2 cellular contexts compared by ENCODE assay signal in genomic region chr2:238230699-238231098, GRCh38.
TF ChIP-seq lines count a peak whose summit lies in the region.

No MANE protein-coding gene starts in this region.

TF ChIP-seq in IMR-90, 13 proteins besides CTCF, POLR2A, EP300 and RAD21:
- TF ChIP-seq USF2 (IDR thresholded peaks at IDR 0.05; ENCODE audit: low read depth, low read length) (no peak), FOS (IDR thresholded peaks at IDR 0.05; ENCODE audit: low read depth, low read length) (no peak), MXI1 (IDR thresholded peaks at IDR 0.05; ENCODE audit: borderline replicate concordance, low read depth, low read length) (no peak), ELK1 (IDR thresholded peaks at IDR 0.05; ENCODE audit: borderline replicate concordance, low read depth, low read length) (no peak), CHD1 (IDR thresholded peaks at IDR 0.05; ENCODE audit: low read depth, low read length) (no peak)

TF ChIP-seq in neural cell, 6 proteins besides CTCF, POLR2A, EP300 and RAD21:
- TF ChIP-seq POLR2AphosphoS5 (IDR thresholded peaks at IDR 0.05), result no peak
- no peak for TF ChIP-seq REST (IDR thresholded peaks at IDR 0.05; ENCODE audit: borderline replicate concordance)
- TF ChIP-seq MXI1 (conservative IDR thresholded peaks at IDR 0.05; ENCODE audit: poor library complexity, severe bottlenecking), result no peak
- no peak for TF ChIP-seq TAF1 (IDR thresholded peaks at IDR 0.05; ENCODE audit: low read depth)
